ENCODE assay signal across 10 cellular contexts in the genomic region with DNA sequence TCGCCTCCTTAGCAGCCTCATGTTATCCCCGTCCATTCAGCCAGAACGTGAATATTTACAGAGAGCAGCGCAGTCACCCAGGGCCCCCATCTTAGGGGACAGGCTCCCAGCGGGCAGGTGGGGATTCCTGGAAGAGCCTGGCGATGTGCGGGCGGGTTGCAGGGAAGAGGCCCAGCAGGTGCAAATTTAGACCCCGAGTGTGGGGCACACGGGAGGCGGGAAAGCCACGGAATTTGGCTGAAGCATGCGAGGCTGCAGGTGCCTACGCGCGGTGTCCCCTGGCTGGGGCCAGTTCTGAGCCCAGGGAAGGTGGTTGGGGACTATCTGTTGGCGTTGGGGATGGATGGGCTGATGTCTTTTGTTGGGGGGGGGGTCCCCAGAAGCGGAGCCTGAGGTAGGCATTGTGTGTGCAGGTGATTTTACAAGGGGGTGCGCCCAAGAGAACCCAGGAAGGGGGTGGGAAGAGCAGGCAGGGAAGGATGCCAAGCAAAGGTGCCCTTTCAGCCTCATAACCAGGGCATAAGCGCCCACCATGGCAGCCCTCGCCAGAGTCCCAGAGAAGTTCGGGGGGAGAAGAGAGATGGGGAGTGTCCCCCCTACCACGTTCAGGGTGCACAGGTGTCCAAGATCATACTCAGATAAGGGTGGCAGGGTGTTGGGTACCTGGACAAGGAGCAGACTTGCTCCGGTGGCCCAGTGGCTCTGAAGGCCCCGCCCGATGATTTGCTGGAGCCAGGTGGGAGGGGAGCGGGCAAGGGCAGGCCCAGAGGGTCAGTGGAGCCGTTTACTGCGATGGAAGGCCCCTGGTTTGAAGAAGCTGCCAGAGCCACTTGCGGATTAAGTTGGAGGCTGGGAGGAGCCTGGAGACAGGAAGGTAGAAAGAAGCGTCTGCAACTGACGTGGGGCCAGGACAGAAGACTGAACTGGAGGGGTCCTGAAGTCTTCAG. TPM values are rescaled to one million over a fixed set of nuclear protein-coding genes. Genes with fewer than 3 reads are reported as not detected.
DNase-seq lines count a peak whose midpoint lies in the region; ATAC-seq, FAIRE-seq and TF ChIP-seq lines count a peak whose summit lies in the region.
"Had no signal": no experiment of that assay in that cellular context is flagged by ENCODE, and none has a peak within 500 bp of the region (broad histone marks: within the 10 kb centered on the region; RNA-seq: fewer than 3 reads in every experiment).

No MANE protein-coding gene starts in this region.

- H3K36me3 Mint-ChIP-seq in activated T-cell treated with anti-CD3 and anti-CD28 coated beads, Interleukin-2, amount 50 U/mL, for 4 hours (ENCODE audit: insufficient read depth) = no peaks in the 10 kb centered on the region
- peaks cover 16% of the 10 kb centered on the region for H3K36me3 Mint-ChIP-seq in astrocyte (ENCODE audit: low read depth, unreplicated experiment)

- H3K4me2 ChIP-seq in astrocyte (ENCODE audit: low read length) = peak overlapping the region; percentile 99

- TF ChIP-seq CTCF in astrocyte (IDR thresholded peaks at IDR 0.05; ENCODE audit: insufficient read depth, low read depth, low read length) = no peak
- TF ChIP-seq CTCF in lower lobe of right lung (IDR thresholded peaks at IDR 0.05) = no peak
- TF ChIP-seq CTCF in tibial nerve (IDR thresholded peaks at IDR 0.05) = no peak

- no peak for ATAC-seq in activated T-cell treated with anti-CD3 and anti-CD28 coated beads, Interleukin-2, amount 50 U/mL, for 4 hours
- no peak for ATAC-seq in lower lobe of right lung

- no peak for TF ChIP-seq POLR2A in tibial nerve (IDR thresholded peaks at IDR 0.05)

- H3K4me3 ChIP-seq in astrocyte (ENCODE audit: insufficient read depth, low read depth, low read length) = peak overlapping the region; percentile 72
- H3K4me3 ChIP-seq in lower lobe of right lung = peak overlapping the region; percentile 100
- H3K4me3 ChIP-seq in tibial nerve = peak overlapping the region; percentile 63 to 100 (median 84)

- H4K20me1 ChIP-seq in astrocyte (ENCODE audit: insufficient read depth, low read length) = peaks cover 4% of the 10 kb centered on the region

- no peaks in the 10 kb centered on the region for H3K9me3 Mint-ChIP-seq in activated T-cell treated with anti-CD3 and anti-CD28 coated beads, Interleukin-2, amount 50 U/mL, for 4 hours
- H3K9me3 Mint-ChIP-seq in astrocyte (ENCODE audit: unreplicated experiment) = no peaks in the 10 kb centered on the region

- no peak for FAIRE-seq in astrocyte (lab: Jason Lieb, UNC)

- H3K27me3 ChIP-seq in astrocyte (ENCODE audit: insufficient read depth, low read length) = no peaks in the 10 kb centered on the region
- H3K27me3 ChIP-seq in lower lobe of right lung (ENCODE audit: low read depth) = no peaks in the 10 kb centered on the region
- H3K27me3 ChIP-seq in tibial nerve = no peaks in the 10 kb centered on the region

- H3K27ac ChIP-seq in astrocyte (ENCODE audit: low read depth, low read length) (no peak overlapping the region), lower lobe of right lung (peak overlapping the region; percentile 97), tibial nerve (no peak overlapping the region)

- H3K36me3 ChIP-seq in astrocyte (ENCODE audit: insufficient read depth, low read length) (no peaks in the 10 kb centered on the region), lower lobe of right lung (peaks cover 5% of the 10 kb centered on the region), tibial nerve (peaks cover 0 to 18% (median 0%) of the 10 kb centered on the region in 3 donors)

- 61 to 67% methylated on average over 32 of the region's 32 CpGs for WGBS in tibial nerve, 2 donors

- DNase-seq in activated T-cell treated with anti-CD3 and anti-CD28 coated beads, Interleukin-2, amount 50 U/mL, for 4 hours = no peak
- DNase-seq in activated T-cell treated with anti-CD3 and anti-CD28 coated beads, Interleukin-2, amount 50 U/mL, for 1 hour = no peak
- DNase-seq in astrocyte (ENCODE audit: low read depth) (no peak), lower lobe of right lung (peak; percentile 46), tibial nerve (ENCODE audit: low spot score in 2 of 2) (no peak), NCI-H748 treated with DMSO at 0.1 percent for 48 hours (lab: John Stamatoyannopoulos, UW) (no peak), anterior cingulate cortex (lab: John Stamatoyannopoulos, UW) (no peak), NCI-H524 (lab: John Stamatoyannopoulos, UW) (no peak)
- DNase-seq: DMS153 had no signal

- no peaks in the 10 kb centered on the region for H3K27me3 Mint-ChIP-seq in activated T-cell treated with anti-CD3 and anti-CD28 coated beads, Interleukin-2, amount 50 U/mL, for 4 hours (ENCODE audit: low read depth)
- H3K27me3 Mint-ChIP-seq in astrocyte (ENCODE audit: low read depth, unreplicated experiment) = no peaks in the 10 kb centered on the region

- peak overlapping the region; percentile 86 for H3K4me3 Mint-ChIP-seq in activated T-cell treated with anti-CD3 and anti-CD28 coated beads, Interleukin-2, amount 50 U/mL, for 4 hours
- H3K4me3 Mint-ChIP-seq in astrocyte (ENCODE audit: unreplicated experiment) = peak overlapping the region; percentile 94

- H3K79me2 ChIP-seq in astrocyte (ENCODE audit: insufficient read depth, low read length) = peaks cover 15% of the 10 kb centered on the region

- intact Hi-C loops in lower lobe of right lung (cut with DNase I) = no loop called here

- peak overlapping the region; percentile 88 for H3K9ac ChIP-seq in astrocyte (ENCODE audit: low read length)

- H2AFZ ChIP-seq in astrocyte (ENCODE audit: low read depth, low read length) = peak overlapping the region; percentile 35

- H3K4me1 ChIP-seq in astrocyte (ENCODE audit: insufficient read depth, low read length) (peaks cover 24% of the 10 kb centered on the region), lower lobe of right lung (peaks cover 46% of the 10 kb centered on the region), tibial nerve (peaks cover 0 to 40% (median 19%) of the 10 kb centered on the region in 4 donors)

- no peak for TF ChIP-seq EP300 in tibial nerve (IDR thresholded peaks at IDR 0.05)

- no peaks in the 10 kb centered on the region for H3K9me3 ChIP-seq in astrocyte (ENCODE audit: insufficient read depth, low read depth, low read length)
- H3K9me3 ChIP-seq in lower lobe of right lung = no peaks in the 10 kb centered on the region
- no peaks in the 10 kb centered on the region for H3K9me3 ChIP-seq in tibial nerve

- H3K27ac Mint-ChIP-seq in astrocyte (ENCODE audit: unreplicated experiment) = peak overlapping the region; percentile 66

- peaks cover 43% of the 10 kb centered on the region for H3K4me1 Mint-ChIP-seq in activated T-cell treated with anti-CD3 and anti-CD28 coated beads, Interleukin-2, amount 50 U/mL, for 4 hours (ENCODE audit: low read depth)
- peaks cover 11% of the 10 kb centered on the region for H3K4me1 Mint-ChIP-seq in astrocyte (ENCODE audit: low read depth, unreplicated experiment)

RNA-seq across cellular contexts. Expression of a gene that starts 1.2 kb away (rescaled TPM):
- total RNA-seq in activated T-cell treated with anti-CD3 and anti-CD28 coated beads, Interleukin-2, amount 50 U/mL, for 4 hours = 10 to 100 TPM; 21.9 to 22.8 (median 22.6) TPM
- total RNA-seq in astrocyte (17.9 and 20.4 TPM in 2 replicates), lower lobe of right lung (18.8 TPM), tibial nerve (100 to 1,000 TPM; 108 to 131 (median 115) TPM)

RNA-seq across cellular contexts. Expression of a gene that starts 12.2 kb away (rescaled TPM):
- under 1 TPM; 0.18 to 0.26 (median 0.19) TPM for total RNA-seq in activated T-cell treated with anti-CD3 and anti-CD28 coated beads, Interleukin-2, amount 50 U/mL, for 4 hours
- total RNA-seq in astrocyte (0.57 and 0.60 TPM in 2 replicates), lower lobe of right lung (0.92 TPM), tibial nerve (under 1 TPM in 1 of 4 donors, not detected in 3; 0.21 TPM)
- total RNA-seq: dermis microvascular lymphatic vessel endothelial cell had no signal

RNA-seq across cellular contexts. Expression of a gene that starts 23.1 kb away (rescaled TPM):
- 10 to 100 TPM; 42.1 to 48.7 (median 45.7) TPM for total RNA-seq in activated T-cell treated with anti-CD3 and anti-CD28 coated beads, Interleukin-2, amount 50 U/mL, for 4 hours
- total RNA-seq in astrocyte = 190 and 192 TPM in 2 replicates
- total RNA-seq in lower lobe of right lung = 40.0 TPM
- total RNA-seq in tibial nerve = 100 to 1,000 TPM in 1 of 4 donors, 10 to 100 TPM in 3; 60.7 to 110 (median 73.4) TPM

RNA-seq across cellular contexts. Expression of a gene that starts 35.4 kb away (rescaled TPM):
- 10 to 100 TPM; 53.2 to 71.8 (median 65.8) TPM for total RNA-seq in activated T-cell treated with anti-CD3 and anti-CD28 coated beads, Interleukin-2, amount 50 U/mL, for 4 hours
- total RNA-seq in astrocyte (0.70 and 0.75 TPM in 2 replicates), lower lobe of right lung (3.6 TPM), tibial nerve (1 to 10 TPM in 1 of 4 donors, not detected in 3; 2.5 TPM)
- total RNA-seq: dermis microvascular lymphatic vessel endothelial cell had no signal

RNA-seq across cellular contexts. Expression of a gene that starts 47.6 kb away (rescaled TPM):
- total RNA-seq in activated T-cell treated with anti-CD3 and anti-CD28 coated beads, Interleukin-2, amount 50 U/mL, for 4 hours = under 1 TPM; 0.16 to 0.33 (median 0.26) TPM
- total RNA-seq in astrocyte (27.5 and 29.7 TPM in 2 replicates), lower lobe of right lung (24.0 TPM), tibial nerve (10 to 100 TPM; 13.5 to 41.1 (median 22.9) TPM)
